26 cellular contexts compared by ENCODE assay signal in genomic region chr22:42992092-42992491, GRCh38. TPM values are rescaled to one million over a fixed set of nuclear protein-coding genes. Genes with fewer than 3 reads are reported as not detected.
DNase-seq lines count a peak whose midpoint lies in the region; ATAC-seq, FAIRE-seq and TF ChIP-seq lines count a peak whose summit lies in the region.
"Had no signal": no experiment of that assay in that cellular context is flagged by ENCODE, and none has a peak within 500 bp of the region (broad histone marks: within the 10 kb centered on the region; RNA-seq: fewer than 3 reads in every experiment).

No MANE protein-coding gene starts in this region.

- H3K27ac Mint-ChIP-seq in immature natural killer cell, result no peak overlapping the region
- H3K27ac Mint-ChIP-seq: activated CD8-positive, alpha-beta T cell treated with anti-CD3 and anti-CD28 coated beads for 36 hours; activated naive CD4-positive, alpha-beta T cell treated with anti-CD3 and anti-CD28 coated beads, Interleukin-2, amount 50 U/mL, for 72 hours; activated T-helper 2 cell treated with anti-CD3 and anti-CD28 coated beads, Interferon-gamma antibody, Interleukin-2, Interleukin-4, amounts not matched to agents 10 μg/mL and 5 μg/mL and 100 μg/mL, durations not matched to agents 14 hours and 24 hours and 36 hours; GM23338; naive thymus-derived CD8-positive, alpha-beta T cell had no signal

- intact Hi-C loops in esophagus muscularis mucosa (cut with DNase I), result loop anchor here (5.0 kb wide), 1 partner anchor 90 kb away; no protein-coding TSS in a partner anchor

- H3K27ac ChIP-seq in A549 (peak overlapping the region; percentile 95 to 99), SJSA1 (peak overlapping the region; percentile 44; the same call in 1 of the 2 replicates), esophagus muscularis mucosa (replicated peaks in 1 of 4) (peak overlapping the region in 3 of 4 donors; percentile 87 to 94 (median 93)), rectal smooth muscle tissue (ENCODE audit: low read depth, low read length) (peak overlapping the region; percentile 62)
- H3K27ac ChIP-seq: left ventricle myocardium inferior, right atrium auricular region, SJCRH30, vagina had no signal

- H3K9me3 ChIP-seq in A549 (no peaks in the 10 kb centered on the region), SJSA1 (replicated peaks) (no peaks in the 10 kb centered on the region), esophagus muscularis mucosa (no peaks in the 10 kb centered on the region)
- H3K9me3 ChIP-seq: left ventricle myocardium inferior, right atrium auricular region, SJCRH30, vagina had no signal

- no peak for ATAC-seq in A549
- no peak for ATAC-seq in GM18873 (IDR thresholded peaks at IDR 0.05; ENCODE audit: low FRiP score, unreplicated experiment)
- ATAC-seq: activated CD8-positive, alpha-beta T cell treated with anti-CD3 and anti-CD28 coated beads for 36 hours; activated naive CD4-positive, alpha-beta T cell treated with anti-CD3 and anti-CD28 coated beads, Interleukin-2, amount 50 U/mL, for 72 hours; naive thymus-derived CD8-positive, alpha-beta T cell had no signal

- no peak overlapping the region for H3K9ac ChIP-seq in rectal smooth muscle tissue (ENCODE audit: low read length)

- CTCF ChIA-PET in A549 (lab: Yijun Ruan, JAX), result interaction anchor here (1.0 to 4.2 kb wide), 3 partner anchors 9 to 37 kb away, joined by 3 to 23 read pairs (median 11); no protein-coding TSS in a partner anchor

- no peak for FAIRE-seq in A549 (lab: Jason Lieb, UNC)
- FAIRE-seq: TTC549 had no signal

- H3K4me3 Mint-ChIP-seq in immature natural killer cell, result no peak overlapping the region
- H3K4me3 Mint-ChIP-seq: activated CD8-positive, alpha-beta T cell treated with anti-CD3 and anti-CD28 coated beads for 36 hours; CD4-positive, CD25-positive, alpha-beta regulatory T cell; GM23338; naive thymus-derived CD8-positive, alpha-beta T cell had no signal

- no peak for TF ChIP-seq EP300 in A549 (IDR thresholded peaks at IDR 0.05)
- no peak for TF ChIP-seq EP300 in esophagus muscularis mucosa (IDR thresholded peaks at IDR 0.05)

- H3K9me3 Mint-ChIP-seq in immature natural killer cell, result no peaks in the 10 kb centered on the region
- H3K9me3 Mint-ChIP-seq: activated CD8-positive, alpha-beta T cell treated with anti-CD3 and anti-CD28 coated beads for 36 hours; activated naive CD4-positive, alpha-beta T cell treated with anti-CD3 and anti-CD28 coated beads, Interleukin-2, amount 50 U/mL, for 72 hours; activated T-helper 2 cell treated with anti-CD3 and anti-CD28 coated beads, Interferon-gamma antibody, Interleukin-2, Interleukin-4, amounts not matched to agents 10 μg/mL and 5 μg/mL and 100 μg/mL, durations not matched to agents 14 hours and 24 hours and 36 hours; GM23338; naive thymus-derived CD8-positive, alpha-beta T cell had no signal

- POLR2A ChIA-PET in A549 (lab: Yijun Ruan, JAX), result interaction anchor here (2.5 kb wide), 1 partner anchor 22 kb away, joined by 21 read pairs; the partner anchor contains the start of gene PACSIN2

- H3K4me2 ChIP-seq in A549, result peak overlapping the region; percentile 100
- H3K4me2 ChIP-seq: GM23338 had no signal

- H3K27me3 Mint-ChIP-seq in immature natural killer cell (ENCODE audit: low read depth in 3 of 3), result peaks cover 0 to 2% (median 0%) of the 10 kb centered on the region in 3 donors
- H3K27me3 Mint-ChIP-seq: activated CD8-positive, alpha-beta T cell treated with anti-CD3 and anti-CD28 coated beads for 36 hours; CD4-positive, CD25-positive, alpha-beta regulatory T cell; naive thymus-derived CD8-positive, alpha-beta T cell had no signal

- TF ChIP-seq RAD21 in A549 (conservative IDR thresholded peaks at IDR 0.05 in 1 of 2, IDR thresholded peaks at IDR 0.05 in 1 of 2), result no peak

- H3K36me3 Mint-ChIP-seq in immature natural killer cell, result peaks cover 0 to 3% (median 0%) of the 10 kb centered on the region in 3 donors

- H3K4me1 ChIP-seq in A549 (peaks cover 82% of the 10 kb centered on the region), SJSA1 (replicated peaks) (peaks cover 88% of the 10 kb centered on the region), esophagus muscularis mucosa (peaks cover 50 to 91% (median 86%) of the 10 kb centered on the region in 4 donors), rectal smooth muscle tissue (ENCODE audit: control insufficient read depth, insufficient read depth, low read length) (peaks cover 29% of the 10 kb centered on the region)

- H3K36me3 ChIP-seq in SJSA1 (peaks cover 15% of the 10 kb centered on the region), esophagus muscularis mucosa (no peaks in the 10 kb centered on the region), rectal smooth muscle tissue (ENCODE audit: control insufficient read depth, insufficient read depth, low read length) (no peaks in the 10 kb centered on the region)
- H3K36me3 ChIP-seq: left ventricle myocardium inferior, right atrium auricular region, vagina had no signal

- TF ChIP-seq CTCF in A549 (IDR thresholded peaks at IDR 0.05) (no peak), esophagus muscularis mucosa (IDR thresholded peaks at IDR 0.05) (no peak)

- TF ChIP-seq POLR2A in A549 (IDR thresholded peaks at IDR 0.05; ENCODE audit: low read length), result no peak
- no peak for TF ChIP-seq POLR2A in esophagus muscularis mucosa (IDR thresholded peaks at IDR 0.05; ENCODE audit: low read depth)

- 88% methylated on average over 3 of the region's 3 CpGs for WGBS in A549 (ENCODE audit: missing lambda C conversion rate)
- 97% methylated on average over 3 of the region's 3 CpGs for WGBS in esophagus muscularis mucosa

- H3K27me3 ChIP-seq in SJSA1 (replicated peaks) (no peaks in the 10 kb centered on the region), esophagus muscularis mucosa (no peaks in the 10 kb centered on the region), rectal smooth muscle tissue (ENCODE audit: control insufficient read depth, insufficient read depth, low read length) (no peaks in the 10 kb centered on the region)
- H3K27me3 ChIP-seq: right atrium auricular region, SJCRH30, vagina had no signal

- peak overlapping the region; percentile 52; the same call in 1 of the 3 replicates for H3K4me3 ChIP-seq in A549
- no peak overlapping the region for H3K4me3 ChIP-seq in SJSA1
- H3K4me3 ChIP-seq in esophagus muscularis mucosa, result no peak overlapping the region
- H3K4me3 ChIP-seq in rectal smooth muscle tissue (ENCODE audit: low read length), result no peak overlapping the region
- H3K4me3 ChIP-seq: GM23338, left ventricle myocardium inferior, right atrium auricular region, SJCRH30, vagina had no signal

- DNase-seq in A549 (ENCODE audit: low read depth in 1 of 2, low spot score in 1 of 2), result no peak
- DNase-seq in SJSA1 (ENCODE audit: low read depth in 1 of 2, low spot score in 2 of 2), result no peak
- no peak for DNase-seq in esophagus muscularis mucosa (ENCODE audit: extremely low spot score)
- DNase-seq in immature natural killer cell, result no peak
- DNase-seq in pons (ENCODE audit: low spot score), result no peak
- DNase-seq in stimulated activated CD4-positive, alpha-beta T cell treated with anti-CD3 and anti-CD28 coated beads, Interleukin-4, amount 100 ng/mL, for 24 hours, result no peak
- DNase-seq: activated CD4-positive, CD25-positive, alpha-beta regulatory T cell treated with anti-CD3 and anti-CD28 coated beads, Interleukin-2, amount 50 U/mL, for 72 hours; activated CD8-positive, alpha-beta T cell treated with anti-CD3 and anti-CD28 coated beads for 36 hours; aorta; CD4-positive, CD25-positive, alpha-beta regulatory T cell; left ventricle myocardium inferior; naive thymus-derived CD8-positive, alpha-beta T cell; NCI-H1048; NCI-H1694; NCI-H2171; NCI-H526; SJCRH30; stimulated activated CD4-positive, alpha-beta T cell treated with anti-CD3 and anti-CD28 coated beads, Interleukin-2, amount 100 ng/mL, for 48 hours had no signal

- H3K4me1 Mint-ChIP-seq in immature natural killer cell, result peaks cover 29 to 42% of the 10 kb centered on the region in 2 donors

TF ChIP-seq in A549, 52 proteins besides CTCF, POLR2A, EP300 and RAD21 (continues in another document):
- TF ChIP-seq POLR2AphosphoS2 (conservative IDR thresholded peaks at IDR 0.05; ENCODE audit: low read length) (no peak), HOXB13 (CRISPR knock-in tag; IDR thresholded peaks at IDR 0.05; ENCODE audit: low read depth) (no peak), REST (IDR thresholded peaks at IDR 0.05) (no peak)

RNA-seq across cellular contexts. Expression of gene PACSIN2, which starts 22.9 kb away (rescaled TPM):
- polyA plus RNA-seq in A549 (2011; rRNA removed) (76.5 and 94.0 TPM in 2 replicates), A549 (2017; fragmentation: RNase III; extraction: RNeasy Plus Mini Kit Qiagen cat#74134 plus additional on column Dnase treatment) (60.2 to 63.4 TPM (median 60.3 TPM) in 3 replicates), immature natural killer cell (10 to 100 TPM; 18.4 to 31.6 (median 23.0) TPM)
- polyA plus RNA-seq in A549 (2012; cell fraction: cytosol; rRNA removed), result 68.9 and 75.1 TPM in 2 replicates
- 75.5 and 83.5 TPM in 2 replicates for polyA plus RNA-seq in A549 (2012; cell fraction: nucleus; rRNA removed)
- 36.2 and 36.7 TPM in 2 replicates for polyA minus RNA-seq in A549 (2011; rRNA and poly(A)+ RNA removed)
- total RNA-seq in SJSA1 (2014; rRNA removed; shearing (Covaris generic)), result 98.3 and 100 TPM in 2 replicates
- total RNA-seq in esophagus muscularis mucosa, result 100 to 1,000 TPM in 3 of 4 donors, 10 to 100 TPM in 1; 91.1 to 147 (median 116) TPM

Comparison
In these comparisons a context has a peak if more than half of its experiments do, and no peak if none do; other contexts are left out.
1. H3K27ac ChIP-seq: peak in every context shown above with its lines; median percentile 97 in A549; 93 in esophagus muscularis mucosa; 62 in rectal smooth muscle tissue; 44 in SJSA1.